ENCODE assay signal across 8 cellular contexts in the genomic region with DNA sequence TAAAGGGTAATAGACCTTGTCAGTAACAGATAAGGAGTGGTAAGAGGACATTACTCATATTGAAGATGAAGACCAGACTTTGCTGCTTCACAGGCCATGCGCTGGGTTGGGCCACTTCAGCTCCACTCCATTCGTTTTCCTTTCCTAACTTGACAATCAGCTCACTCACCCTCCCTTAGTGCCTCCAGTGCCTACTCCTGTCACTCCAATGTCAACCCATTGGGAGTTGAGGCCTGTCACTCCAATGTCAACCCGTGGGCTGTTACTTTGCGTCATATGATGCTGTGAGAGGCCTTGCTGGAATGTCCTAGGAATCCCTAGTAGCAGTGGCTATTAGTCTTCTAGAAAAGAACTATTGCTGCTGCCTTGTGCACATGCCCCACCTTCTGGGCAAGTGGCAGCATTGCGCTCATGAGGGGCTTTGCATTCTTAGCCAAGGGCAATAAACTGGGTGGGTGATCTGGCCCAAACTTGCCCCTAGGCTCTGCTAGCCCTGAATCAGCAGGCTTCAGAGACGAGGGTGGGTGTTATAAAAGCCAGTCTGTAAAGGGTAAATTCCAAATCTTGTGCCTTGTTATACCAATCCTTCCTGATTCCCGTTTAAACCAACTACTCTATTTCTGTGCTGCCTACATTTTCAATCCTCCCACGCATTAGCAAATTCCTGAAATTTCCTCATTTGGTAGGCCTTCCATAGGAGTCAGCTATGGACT. TPM values are rescaled to one million over a fixed set of nuclear protein-coding genes. Genes with fewer than 3 reads are reported as not detected.
DNase-seq lines count a peak whose midpoint lies in the region; ATAC-seq and TF ChIP-seq lines count a peak whose summit lies in the region.

No MANE protein-coding gene starts in this region.

- peak; percentile 89 for TF ChIP-seq CTCF in foreskin fibroblast (IDR thresholded peaks at IDR 0.05; ENCODE audit: low read depth, low read length)
- TF ChIP-seq CTCF in osteoblast (IDR thresholded peaks at IDR 0.05; ENCODE audit: extremely low read depth, low read depth, low read length): peak; percentile 97
- peak; percentile 69 for TF ChIP-seq CTCF in thoracic aorta (IDR thresholded peaks at IDR 0.05)

- H3K27me3 ChIP-seq in osteoblast (ENCODE audit: insufficient read depth, low read length) (no peaks in the 10 kb centered on the region), thoracic aorta (replicated peaks; ENCODE audit: insufficient read depth) (no peaks in the 10 kb centered on the region)

- no peaks in the 10 kb centered on the region for H3K9me3 ChIP-seq in osteoblast (ENCODE audit: low read depth, low read length)
- H3K9me3 ChIP-seq in thoracic aorta: no peaks in the 10 kb centered on the region

- H3K27ac ChIP-seq in osteoblast (ENCODE audit: low read depth, low read length) (peak overlapping the region; percentile 75), thoracic aorta (peak overlapping the region; percentile 58 to 59)

- TF ChIP-seq EP300 in Ishikawa (IDR thresholded peaks at IDR 0.05; ENCODE audit: borderline replicate concordance): no peak

- no peaks in the 10 kb centered on the region for H3K79me2 ChIP-seq in osteoblast (ENCODE audit: insufficient read depth, low read length)

- ATAC-seq in thoracic aorta (ENCODE audit: insufficient number of reproducible peaks, low FRiP score, low read depth) (peak; percentile 54), HG03442 (IDR thresholded peaks at IDR 0.05; ENCODE audit: unreplicated experiment) (no peak)

- H3K4me2 ChIP-seq in osteoblast (ENCODE audit: insufficient read depth, low read length): peak overlapping the region; percentile 45

- H3K4me3 ChIP-seq in foreskin fibroblast (ENCODE audit: low read depth in 1 of 2, low read length in 2 of 2): no peak overlapping the region
- no peak overlapping the region for H3K4me3 ChIP-seq in osteoblast (ENCODE audit: insufficient read depth, low read length)
- no peak overlapping the region for H3K4me3 ChIP-seq in thoracic aorta

- peaks cover 19% of the 10 kb centered on the region for H3K4me1 ChIP-seq in osteoblast (ENCODE audit: insufficient read depth, low read length)
- H3K4me1 ChIP-seq in thoracic aorta (ENCODE audit: control insufficient read depth in 1 of 2, low read depth in 2 of 2): no peaks in the 10 kb centered on the region

- TF ChIP-seq RAD21 in Ishikawa (IDR thresholded peaks at IDR 0.05; ENCODE audit: low read depth): peak; percentile 90

- DNase-seq in ELF-1 (ENCODE audit: low read depth, low spot score): peak; percentile 95
- peak; percentile 61 for DNase-seq in RPMI8226
- DNase-seq in activated T-helper 9 cell treated with anti-CD3 and anti-CD28 coated beads, Interleukin-2, amount 50 U/mL, for 16 hours (ENCODE audit: low read depth): peak; percentile 26
- peak; percentile 75 to 87 for DNase-seq in foreskin fibroblast
- DNase-seq in osteoblast (ENCODE audit: insufficient read length, low spot score, missing footprints): peak; percentile 96
- DNase-seq in thoracic aorta (ENCODE audit: low spot score): no peak

- H4K20me1 ChIP-seq in osteoblast (ENCODE audit: insufficient read depth, low read length): no peaks in the 10 kb centered on the region

- no peak overlapping the region for H2AFZ ChIP-seq in osteoblast (ENCODE audit: low read length)

- H3K36me3 ChIP-seq in osteoblast (ENCODE audit: insufficient read depth, low read length): peaks cover 54% of the 10 kb centered on the region
- H3K36me3 ChIP-seq in thoracic aorta: peaks cover 25% of the 10 kb centered on the region

TF ChIP-seq in Ishikawa, 13 proteins besides CTCF, POLR2A, EP300 and RAD21:
- TF ChIP-seq EGR1 (IDR thresholded peaks at IDR 0.05) (no peak), TEAD4 (IDR thresholded peaks at IDR 0.05) (peak; percentile 77), TCF12 (IDR thresholded peaks at IDR 0.05; ENCODE audit: low read depth) (no peak), REST (IDR thresholded peaks at IDR 0.05; ENCODE audit: low read depth) (no peak)
- TF ChIP-seq, protein P1, sequence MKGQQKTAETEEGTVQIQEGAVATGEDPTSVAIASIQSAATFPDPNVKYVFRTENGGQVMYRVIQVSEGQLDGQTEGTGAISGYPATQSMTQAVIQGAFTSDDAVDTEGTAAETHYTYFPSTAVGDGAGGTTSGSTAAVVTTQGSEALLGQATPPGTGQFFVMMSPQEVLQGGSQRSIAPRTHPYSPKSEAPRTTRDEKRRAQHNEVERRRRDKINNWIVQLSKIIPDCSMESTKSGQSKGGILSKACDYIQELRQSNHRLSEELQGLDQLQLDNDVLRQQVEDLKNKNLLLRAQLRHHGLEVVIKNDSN (IDR thresholded peaks at IDR 0.05): peak; percentile 35; the same call in 1 of the 2 replicates

RNA-seq across cellular contexts. Expression of gene BAZ2A, which starts 36.1 kb away (rescaled TPM):
- total RNA-seq in osteoblast: 49.6 and 51.3 TPM in 2 replicates
- 100 to 1,000 TPM in 1 of 2 donors, 10 to 100 TPM in 1; 84.5 to 172 TPM for total RNA-seq in thoracic aorta

RNA-seq across cellular contexts. Expression of gene ATP5F1B, which starts 51.7 kb away (rescaled TPM):
- 308 TPM in 2 replicates for total RNA-seq in osteoblast
- 100 to 1,000 TPM; 198 to 226 TPM for total RNA-seq in thoracic aorta
